16 cellular contexts compared by ENCODE assay signal in the genomic region with DNA sequence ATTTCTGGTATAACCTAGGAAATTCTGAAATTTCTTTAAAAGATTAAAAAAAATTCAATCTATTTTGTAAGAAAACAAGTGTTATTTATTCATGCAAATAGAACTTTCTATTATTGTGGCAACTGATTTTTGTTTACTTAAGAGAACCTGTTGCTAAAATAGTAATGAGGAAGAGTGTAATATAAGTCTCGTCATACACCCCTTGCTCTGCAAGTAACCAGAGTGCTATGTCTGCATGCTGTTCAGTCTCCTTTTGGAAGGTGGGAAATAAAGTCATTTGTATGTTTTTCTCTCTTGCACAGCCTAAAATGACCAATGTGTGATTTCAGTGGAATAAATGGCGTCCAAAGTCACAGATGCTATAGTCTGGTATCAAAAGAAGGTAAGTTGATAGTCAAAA.
"Had no signal": no experiment of that assay in that cellular context is flagged by ENCODE, and none has a peak within 500 bp of the region (broad histone marks: within the 10 kb centered on the region; RNA-seq: fewer than 3 reads in every experiment).

No MANE protein-coding gene starts in this region.

- H3K4me3 Mint-ChIP-seq: activated naive CD8-positive, alpha-beta T cell; activated T-cell treated with anti-CD3 and anti-CD28 coated beads, Interleukin-2, amount 50 U/mL, for 72 hours; natural killer cell treated with Interleukin-12 subunit alpha and Interleukin-12 subunit beta and Interleukin-15 and Interleukin-18, amount 100 ng/mL, for 72 hours; stimulated activated effector memory CD8-positive, alpha-beta T cell treated with anti-CD3 and anti-CD28 coated beads, Interleukin-12 subunit alpha, Interleukin-12 subunit beta, amount 100 ng/mL, for 72 hours had no signal

- DNase-seq: activated CD4-positive, alpha-beta T cell treated with anti-CD3 and anti-CD28 coated beads, Interleukin-2, amount 50 U/mL, for 4 hours; activated gamma-delta T cell treated with Interleukin-2 at 50 U/mL for 16 hours; activated T-cell treated with anti-CD3 and anti-CD28 coated beads, Interleukin-2, amount 50 U/mL, for 72 hours; dermis blood vessel endothelial cell; effector memory CD4-positive, alpha-beta T cell; esophagus squamous epithelium; pancreas; stimulated activated CD4-positive, alpha-beta T cell treated with anti-CD3 and anti-CD28 coated beads, Interleukin-4, amount 100 ng/mL, for 24 hours; WERI-Rb-1 had no signal

- H3K36me3 Mint-ChIP-seq: natural killer cell treated with Interleukin-12 subunit alpha and Interleukin-12 subunit beta and Interleukin-15 and Interleukin-18, amount 100 ng/mL, for 72 hours had no signal

- H3K27ac ChIP-seq: esophagus squamous epithelium, hepatocyte, neutrophil, pancreas, WERI-Rb-1 had no signal

- H3K4me3 ChIP-seq: esophagus squamous epithelium, hepatocyte, pancreas had no signal

- H3K9me3 ChIP-seq: esophagus squamous epithelium, neutrophil, pancreas had no signal

- H3K36me3 ChIP-seq: neutrophil, pancreas, WERI-Rb-1 had no signal

- FAIRE-seq: bronchial epithelial cell had no signal

- H3K9me3 Mint-ChIP-seq: activated T-cell treated with anti-CD3 and anti-CD28 coated beads, Interleukin-2, amount 50 U/mL, for 72 hours; natural killer cell treated with Interleukin-12 subunit alpha and Interleukin-12 subunit beta and Interleukin-15 and Interleukin-18, amount 100 ng/mL, for 72 hours; stimulated activated effector memory CD8-positive, alpha-beta T cell treated with anti-CD3 and anti-CD28 coated beads, Interleukin-12 subunit alpha, Interleukin-12 subunit beta, amount 100 ng/mL, for 72 hours had no signal

- H3K4me2 ChIP-seq: hepatocyte had no signal

- H3K27me3 Mint-ChIP-seq: activated naive CD8-positive, alpha-beta T cell; natural killer cell treated with Interleukin-12 subunit alpha and Interleukin-12 subunit beta and Interleukin-15 and Interleukin-18, amount 100 ng/mL, for 72 hours had no signal

- H3K27ac Mint-ChIP-seq: activated naive CD8-positive, alpha-beta T cell; activated T-cell treated with anti-CD3 and anti-CD28 coated beads, Interleukin-2, amount 50 U/mL, for 72 hours; natural killer cell treated with Interleukin-12 subunit alpha and Interleukin-12 subunit beta and Interleukin-15 and Interleukin-18, amount 100 ng/mL, for 72 hours; stimulated activated effector memory CD8-positive, alpha-beta T cell treated with anti-CD3 and anti-CD28 coated beads, Interleukin-12 subunit alpha, Interleukin-12 subunit beta, amount 100 ng/mL, for 72 hours had no signal

- H3K27me3 ChIP-seq: esophagus squamous epithelium, hepatocyte, neutrophil, pancreas had no signal

- H2AFZ ChIP-seq: hepatocyte had no signal

- ATAC-seq: activated T-cell treated with anti-CD3 and anti-CD28 coated beads, Interleukin-2, amount 50 U/mL, for 72 hours; natural killer cell treated with Interleukin-12 subunit alpha and Interleukin-12 subunit beta and Interleukin-15 and Interleukin-18, amount 100 ng/mL, for 72 hours; pancreas; sciatic nerve; stimulated activated effector memory CD8-positive, alpha-beta T cell treated with anti-CD3 and anti-CD28 coated beads, Interleukin-12 subunit alpha, Interleukin-12 subunit beta, amount 100 ng/mL, for 72 hours had no signal
